In genomic region chr2:230896346-230897115, GRCh38 we compare ENCODE assay signal across 21 cellular contexts. TPM values are rescaled to one million over a fixed set of nuclear protein-coding genes. Genes with fewer than 3 reads are reported as not detected.
A peak's percentile ranks its signal among the peaks of the same experiment; 100 is the strongest.
DNase-seq lines count a peak whose midpoint lies in the region; ATAC-seq and TF ChIP-seq lines count a peak whose summit lies in the region.
"Had no signal": no experiment of that assay in that cellular context is flagged by ENCODE, and none has a peak within 500 bp of the region (broad histone marks: within the 10 kb centered on the region; RNA-seq: fewer than 3 reads in every experiment).

No MANE protein-coding gene starts in this region.

- no peak overlapping the region for H2AK5ac ChIP-seq in H9 (ENCODE audit: insufficient read length, low read length)
- no peak overlapping the region for H2AK5ac ChIP-seq in neuronal stem cell (ENCODE audit: low read depth, low read length)

- no peaks in the 10 kb centered on the region for H4K20me1 ChIP-seq in H9 (ENCODE audit: control insufficient read depth, insufficient read depth, insufficient read length)

- no peak overlapping the region for H3T11ph ChIP-seq in H9 (ENCODE audit: low read length)

- H3K9ac ChIP-seq in H9 (ENCODE audit: extremely low read depth, insufficient read length, low read length) (no peak overlapping the region), colonic mucosa (ENCODE audit: low read depth in 2 of 2, low read length in 2 of 2) (peak overlapping the region; percentile 6 to 22), neuronal stem cell (ENCODE audit: low read depth, low read length, poor library complexity) (no peak overlapping the region)

- H3K9me3 Mint-ChIP-seq in activated CD4-positive, alpha-beta T cell treated with anti-CD3 and anti-CD28 coated beads, Interleukin-2, amount 10 ng/mL, durations not matched to agents 7 days and 5 days = no peaks in the 10 kb centered on the region
- no peaks in the 10 kb centered on the region for H3K9me3 Mint-ChIP-seq in activated CD4-positive, alpha-beta T cell treated with anti-CD3 and anti-CD28 coated beads, Interleukin-2, amount 10 ng/mL, durations not matched to agents 24 days and 14 days
- H3K9me3 Mint-ChIP-seq in H9 = no peaks in the 10 kb centered on the region; a peak in 1 of 5 replicates
- H3K9me3 Mint-ChIP-seq: memory B cell; naive thymus-derived CD8-positive, alpha-beta T cell had no signal

- no peak overlapping the region for H3K56ac ChIP-seq in H9 (ENCODE audit: insufficient read length, low read depth, low read length)

- no peaks in the 10 kb centered on the region for H3K23me2 ChIP-seq in H9 (ENCODE audit: insufficient read length, low read depth, low read length, poor library complexity, severe bottlenecking)

- H3K4ac ChIP-seq in H9 (ENCODE audit: low read depth, low read length) = no peak overlapping the region
- no peak overlapping the region for H3K4ac ChIP-seq in neuronal stem cell (ENCODE audit: low read length)

- H4K5ac ChIP-seq in H9 (ENCODE audit: insufficient read length, low read depth, low read length) = no peak overlapping the region

- H2BK20ac ChIP-seq in H9 (ENCODE audit: low read depth, low read length, poor library complexity, severe bottlenecking) = no peak overlapping the region

- WGBS in H9 (ENCODE audit: extremely low coverage, insufficient read length, low lambda C conversion rate) = no CpG with 5 or more reads among the region's 19 CpGs
- no CpG with 5 or more reads among the region's 19 CpGs for WGBS in neuronal stem cell (ENCODE audit: extremely low coverage in 2 of 2, insufficient read length in 2 of 2, insufficient replicate concordance in 1 of 2), 2 donors

- no peak overlapping the region for H4K91ac ChIP-seq in H9 (ENCODE audit: insufficient read length, low read depth, low read length)
- H4K91ac ChIP-seq in neuronal stem cell (ENCODE audit: low read depth, low read length, poor library complexity) = no peak overlapping the region

- no peak overlapping the region for H3K18ac ChIP-seq in H9 (ENCODE audit: insufficient read length, low read depth, low read length)
- no peak overlapping the region for H3K18ac ChIP-seq in neuronal stem cell (ENCODE audit: low read length)

- DNase-seq in activated CD4-positive, alpha-beta T cell treated with anti-CD3 and anti-CD28 coated beads, Interleukin-2, amount 10 ng/mL, durations not matched to agents 7 days and 5 days = peak; percentile 3
- DNase-seq in activated CD4-positive, alpha-beta T cell treated with anti-CD3 and anti-CD28 coated beads, Interleukin-2, amount 10 ng/mL, durations not matched to agents 24 days and 14 days = no peak
- peak; percentile 18 for DNase-seq in H9
- DNase-seq in colonic mucosa = peak; percentile 18
- no peak for DNase-seq in neuronal stem cell (ENCODE audit: low spot score)
- DNase-seq in stimulated activated CD4-positive, alpha-beta T cell treated with anti-CD3 and anti-CD28 coated beads, Interleukin-4, amount 100 ng/mL, for 24 hours = no peak
- DNase-seq: Calu3; erythroblast; gastrocnemius medialis; KBM-7; NCI-H446; stimulated activated CD4-positive, alpha-beta T cell treated with anti-CD3 and anti-CD28 coated beads, Interleukin-4, amount 100 ng/mL, for 1 hour; T-helper 17 cell; uterus had no signal

- no peak overlapping the region for H3K4me2 ChIP-seq in H9 (ENCODE audit: insufficient read depth, insufficient read length, low read length)
- no peak overlapping the region for H3K4me2 ChIP-seq in neuronal stem cell (ENCODE audit: insufficient read depth, low read length, poor library complexity, severe bottlenecking)

- intact Hi-C loops in activated CD4-positive, alpha-beta T cell treated with anti-CD3 and anti-CD28 coated beads, Interleukin-2, amount 10 ng/mL, durations not matched to agents 24 days and 14 days (cut with micrococcal nuclease) = no loop called here
- intact Hi-C loops in colonic mucosa (cut with DNase I) = no loop called here

- H3K27ac Mint-ChIP-seq in activated CD4-positive, alpha-beta T cell treated with anti-CD3 and anti-CD28 coated beads, Interleukin-2, amount 10 ng/mL, durations not matched to agents 7 days and 5 days = no peak overlapping the region
- H3K27ac Mint-ChIP-seq in activated CD4-positive, alpha-beta T cell treated with anti-CD3 and anti-CD28 coated beads, Interleukin-2, amount 10 ng/mL, durations not matched to agents 24 days and 14 days = no peak overlapping the region
- peak overlapping the region in 1 of 3 experiments; percentile 3; a peak in 1 of 7 replicates for H3K27ac Mint-ChIP-seq in H9
- H3K27ac Mint-ChIP-seq: memory B cell; naive thymus-derived CD8-positive, alpha-beta T cell; progenitor cell of endocrine pancreas; T-helper 17 cell had no signal

- H3K4me1 ChIP-seq in H9 (ENCODE audit: insufficient read depth, low read length) (peaks cover 2% of the 10 kb centered on the region), colonic mucosa (peaks cover 8% of the 10 kb centered on the region), neuronal stem cell (ENCODE audit: control insufficient read depth in 2 of 2, insufficient read depth in 1 of 2, low read depth in 1 of 2, low read length in 2 of 2) (peaks cover 6 to 31% of the 10 kb centered on the region in 2 donors)
- H3K4me1 ChIP-seq: gastrocnemius medialis, uterus had no signal

- H2BK5ac ChIP-seq in H9 (ENCODE audit: insufficient read length, low read length) (no peak overlapping the region), neuronal stem cell (ENCODE audit: low read length) (peak overlapping the region; percentile 54)

- H3K79me1 ChIP-seq in H9 (ENCODE audit: insufficient read depth, low read depth, low read length, poor library complexity, severe bottlenecking) (no peaks in the 10 kb centered on the region), neuronal stem cell (ENCODE audit: low read depth, low read length) (no peaks in the 10 kb centered on the region)

- no peak overlapping the region for H2BK15ac ChIP-seq in H9 (ENCODE audit: low read depth, low read length)
- H2BK15ac ChIP-seq in neuronal stem cell (ENCODE audit: low read length) = no peak overlapping the region

- H3K14ac ChIP-seq in H9 (ENCODE audit: insufficient read depth, low read length) = no peak overlapping the region
- H3K14ac ChIP-seq in neuronal stem cell (ENCODE audit: low read length) = no peak overlapping the region

- H4K8ac ChIP-seq in H9 (replicated peaks; ENCODE audit: insufficient read length, low read depth, low read length) (no peak overlapping the region), neuronal stem cell (ENCODE audit: low read depth, low read length) (no peak overlapping the region)

- no peak overlapping the region for H3K4me3 Mint-ChIP-seq in activated CD4-positive, alpha-beta T cell treated with anti-CD3 and anti-CD28 coated beads, Interleukin-2, amount 10 ng/mL, durations not matched to agents 7 days and 5 days
- no peak overlapping the region for H3K4me3 Mint-ChIP-seq in activated CD4-positive, alpha-beta T cell treated with anti-CD3 and anti-CD28 coated beads, Interleukin-2, amount 10 ng/mL, durations not matched to agents 24 days and 14 days
- no peak overlapping the region for H3K4me3 Mint-ChIP-seq in H9
- H3K4me3 Mint-ChIP-seq: memory B cell, T-helper 17 cell had no signal

- H2AFZ ChIP-seq in H9 (ENCODE audit: low read length) = no peak overlapping the region
- no peak overlapping the region for H2AFZ ChIP-seq in neuronal stem cell (ENCODE audit: low read length)

- H2BK120ac ChIP-seq in H9 (ENCODE audit: low read depth, low read length, poor library complexity, severe bottlenecking) (no peak overlapping the region), neuronal stem cell (ENCODE audit: low read depth, low read length) (no peak overlapping the region)

- POLR2A ChIA-PET in activated CD4-positive, alpha-beta T cell treated with anti-CD3 and anti-CD28 coated beads, Interleukin-2, amount 10 ng/mL, durations not matched to agents 7 days and 5 days (lab: Charles Lee) = no interaction called here

- H3K4me1 Mint-ChIP-seq in activated CD4-positive, alpha-beta T cell treated with anti-CD3 and anti-CD28 coated beads, Interleukin-2, amount 10 ng/mL, durations not matched to agents 7 days and 5 days = peaks cover 20% of the 10 kb centered on the region
- peaks cover 3% of the 10 kb centered on the region for H3K4me1 Mint-ChIP-seq in activated CD4-positive, alpha-beta T cell treated with anti-CD3 and anti-CD28 coated beads, Interleukin-2, amount 10 ng/mL, durations not matched to agents 24 days and 14 days
- H3K4me1 Mint-ChIP-seq in H9 = peaks cover 23 to 25% of the 10 kb centered on the region in 2 experiments

- H3K79me2 ChIP-seq in H9 (ENCODE audit: insufficient read depth, low read length) = no peaks in the 10 kb centered on the region

- TF ChIP-seq CTCF in H9 (conservative IDR thresholded peaks at IDR 0.05) (no peak), colonic mucosa (IDR thresholded peaks at IDR 0.05) (no peak)

- H3K27me3 ChIP-seq in H9 (ENCODE audit: insufficient read depth, low read length) (no peaks in the 10 kb centered on the region), colonic mucosa (no peaks in the 10 kb centered on the region), neuronal stem cell (ENCODE audit: control insufficient read depth in 3 of 3, insufficient read depth in 3 of 3, low read depth in 1 of 3, low read length in 3 of 3) (no peaks in the 10 kb centered on the region)
- H3K27me3 ChIP-seq: SJSA1, uterus had no signal

- H3K27ac ChIP-seq in H9 (ENCODE audit: insufficient read length, low read depth, low read length) (no peak overlapping the region), colonic mucosa (peak overlapping the region; percentile 78), neuronal stem cell (replicated peaks; ENCODE audit: low read length) (no peak overlapping the region)
- H3K27ac ChIP-seq: gastrocnemius medialis, SJSA1, uterus had no signal

- no peak overlapping the region for H3K4me3 ChIP-seq in colonic mucosa
- no peak overlapping the region for H3K4me3 ChIP-seq in neuronal stem cell (ENCODE audit: low read length in 2 of 2)
- H3K4me3 ChIP-seq: gastrocnemius medialis, SJSA1, uterus had no signal

- CTCF ChIA-PET in activated CD4-positive, alpha-beta T cell treated with anti-CD3 and anti-CD28 coated beads, Interleukin-2, amount 10 ng/mL, durations not matched to agents 7 days and 5 days (lab: Charles Lee) = interaction anchor here (0.6 to 1.6 kb wide), 4 partner anchors 10 to 91 kb away, joined by 3 to 5 read pairs (median 3); no protein-coding TSS in a partner anchor

- H3K9me3 ChIP-seq in H9 (ENCODE audit: control insufficient read depth, low read depth, low read length) = no peaks in the 10 kb centered on the region
- no peaks in the 10 kb centered on the region for H3K9me3 ChIP-seq in colonic mucosa
- peaks cover 0 to 3% of the 10 kb centered on the region in 2 donors for H3K9me3 ChIP-seq in neuronal stem cell (replicated peaks in 1 of 2; ENCODE audit: control insufficient read depth in 2 of 2, insufficient read depth in 1 of 2, low read depth in 1 of 2, low read length in 2 of 2)
- H3K9me3 ChIP-seq: gastrocnemius medialis, SJSA1, uterus had no signal

- H3K27me3 Mint-ChIP-seq in activated CD4-positive, alpha-beta T cell treated with anti-CD3 and anti-CD28 coated beads, Interleukin-2, amount 10 ng/mL, durations not matched to agents 7 days and 5 days = peaks cover 16% of the 10 kb centered on the region
- H3K27me3 Mint-ChIP-seq in activated CD4-positive, alpha-beta T cell treated with anti-CD3 and anti-CD28 coated beads, Interleukin-2, amount 10 ng/mL, durations not matched to agents 24 days and 14 days = peaks cover 48% of the 10 kb centered on the region
- peaks cover 15% of the 10 kb centered on the region for H3K27me3 Mint-ChIP-seq in H9 (ENCODE audit: low read depth)
- H3K27me3 Mint-ChIP-seq: memory B cell had no signal

- ATAC-seq in HG02763 (IDR thresholded peaks at IDR 0.05; ENCODE audit: unreplicated experiment) = no peak
- ATAC-seq in GM21360 (IDR thresholded peaks at IDR 0.05; ENCODE audit: unreplicated experiment) = no peak
- ATAC-seq: gastrocnemius medialis; naive thymus-derived CD8-positive, alpha-beta T cell; T-helper 17 cell had no signal

- no peaks in the 10 kb centered on the region for H3K36me3 ChIP-seq in colonic mucosa
- H3K36me3 ChIP-seq in neuronal stem cell (replicated peaks in 1 of 2; ENCODE audit: control insufficient read depth in 2 of 2, insufficient read depth in 2 of 2, low read length in 2 of 2) = no peaks in the 10 kb centered on the region
- H3K36me3 ChIP-seq: gastrocnemius medialis, SJSA1, uterus had no signal

- H3K23ac ChIP-seq in H9 (ENCODE audit: insufficient read length, low read depth, low read length) (no peak overlapping the region), neuronal stem cell (ENCODE audit: low read depth, low read length, poor library complexity) (no peak overlapping the region)

- no peaks in the 10 kb centered on the region for H3K36me3 Mint-ChIP-seq in activated CD4-positive, alpha-beta T cell treated with anti-CD3 and anti-CD28 coated beads, Interleukin-2, amount 10 ng/mL, durations not matched to agents 7 days and 5 days (ENCODE audit: low read depth)
- no peaks in the 10 kb centered on the region for H3K36me3 Mint-ChIP-seq in activated CD4-positive, alpha-beta T cell treated with anti-CD3 and anti-CD28 coated beads, Interleukin-2, amount 10 ng/mL, durations not matched to agents 24 days and 14 days (ENCODE audit: low read depth)
- H3K36me3 Mint-ChIP-seq in H9 (ENCODE audit: insufficient read depth in 1 of 3, low read depth in 3 of 3) = no peaks in the 10 kb centered on the region; a peak in 1 of 7 replicates
- H3K36me3 Mint-ChIP-seq: memory B cell had no signal

- no peak overlapping the region for H2BK12ac ChIP-seq in H9 (ENCODE audit: insufficient read length, low read depth, low read length)
- no peak overlapping the region for H2BK12ac ChIP-seq in neuronal stem cell (ENCODE audit: low read length)

RNA-seq across cellular contexts. Expression of gene GPR55, which starts 28.5 kb away (rescaled TPM):
- total RNA-seq in activated CD4-positive, alpha-beta T cell treated with anti-CD3 and anti-CD28 coated beads, Interleukin-2, amount 10 ng/mL, durations not matched to agents 7 days and 5 days = 1 to 10 TPM; 9.2 to 9.4 TPM
- total RNA-seq in activated CD4-positive, alpha-beta T cell treated with anti-CD3 and anti-CD28 coated beads, Interleukin-2, amount 10 ng/mL, durations not matched to agents 24 days and 14 days = 0.23 and 0.38 TPM in 2 replicates
- 0.11 TPM in 1 of 2 replicates, not detected in the other for total RNA-seq in H9 (2021)
- 1 to 10 TPM in 1 of 2 donors, under 1 TPM in 1; 0.35 to 1.0 TPM for total RNA-seq in colonic mucosa
- not detected for polyA plus RNA-seq in neuronal stem cell (2013, experiment 1 of 2)
- polyA plus RNA-seq in neuronal stem cell (2013, experiment 2 of 2) = not detected
- total RNA-seq: Calu3, gastrocnemius medialis, progenitor cell of endocrine pancreas, uterus had no signal
- polyA plus RNA-seq: BJ had no signal

RNA-seq across cellular contexts. Expression of gene ITM2C, which starts 31.8 kb away (rescaled TPM):
- total RNA-seq in activated CD4-positive, alpha-beta T cell treated with anti-CD3 and anti-CD28 coated beads, Interleukin-2, amount 10 ng/mL, durations not matched to agents 7 days and 5 days = 10 to 100 TPM; 29.4 to 30.4 TPM
- total RNA-seq in activated CD4-positive, alpha-beta T cell treated with anti-CD3 and anti-CD28 coated beads, Interleukin-2, amount 10 ng/mL, durations not matched to agents 24 days and 14 days = 8.3 and 10.3 TPM in 2 replicates
- 297 and 302 TPM in 2 replicates for total RNA-seq in H9 (2021)
- total RNA-seq in colonic mucosa = 1,000 to 10,000 TPM; 1,192 to 1,707 TPM
- polyA plus RNA-seq in neuronal stem cell (2013, experiment 1 of 2) = 167 TPM
- polyA plus RNA-seq in neuronal stem cell (2013, experiment 2 of 2) = 168 TPM

Comparison
In these comparisons a context has a peak if more than half of its experiments do, and no peak if none do; other contexts are left out.
1. DNase-seq: peak in activated CD4-positive, alpha-beta T cell treated with anti-CD3 and anti-CD28 coated beads, Interleukin-2, amount 10 ng/mL, durations not matched to agents 7 days and 5 days (single experiment), H9 (single experiment) and colonic mucosa (single experiment); none in activated CD4-positive, alpha-beta T cell treated with anti-CD3 and anti-CD28 coated beads, Interleukin-2, amount 10 ng/mL, durations not matched to agents 24 days and 14 days (single experiment), neuronal stem cell (single experiment) and stimulated activated CD4-positive, alpha-beta T cell treated with anti-CD3 and anti-CD28 coated beads, Interleukin-4, amount 100 ng/mL, for 24 hours (single experiment).
2. H3K9ac ChIP-seq: peak in colonic mucosa (2 of 2); none in H9 (single experiment) and neuronal stem cell (single experiment).